In genomic region chr5:108935602-108936001, GRCh38 we compare ENCODE assay signal across 24 cellular contexts.
DNase-seq lines count a peak whose midpoint lies in the region; ATAC-seq, FAIRE-seq and TF ChIP-seq lines count a peak whose summit lies in the region.
"Had no signal": no experiment of that assay in that cellular context is flagged by ENCODE, and none has a peak within 500 bp of the region (broad histone marks: within the 10 kb centered on the region; RNA-seq: fewer than 3 reads in every experiment).

No MANE protein-coding gene starts in this region.

- H2BK15ac ChIP-seq in IMR-90 (ENCODE audit: low read depth, low read length) = no peak overlapping the region

- H3K27me3 ChIP-seq in AG04450 (ENCODE audit: control insufficient read depth, insufficient read depth, low read length) = no peaks in the 10 kb centered on the region
- H3K27me3 ChIP-seq in IMR-90 (ENCODE audit: control insufficient read depth, insufficient read depth, low read length) = no peaks in the 10 kb centered on the region
- H3K27me3 ChIP-seq in thyroid gland = no peaks in the 10 kb centered on the region
- H3K27me3 ChIP-seq: BE2C, BLaER1 had no signal

- no TSS peak for BruUV-seq in IMR-90 (replicated peaks; lab: Mats Ljungman, UMichigan)

- no peak overlapping the region for H4K5ac ChIP-seq in IMR-90 (ENCODE audit: low read depth, low read length)

- no peak overlapping the region for H4K8ac ChIP-seq in IMR-90 (ENCODE audit: low read depth in 2 of 2, low read length in 2 of 2)

- no peak for TF ChIP-seq RAD21 in IMR-90 (IDR thresholded peaks at IDR 0.05; ENCODE audit: low read length)

- no peaks in the 10 kb centered on the region for H3K9me3 ChIP-seq in AG04450 (ENCODE audit: control insufficient read depth, insufficient read depth, low read length)
- no peaks in the 10 kb centered on the region for H3K9me3 ChIP-seq in IMR-90 (ENCODE audit: control insufficient read depth, insufficient read depth, low read length)
- H3K9me3 ChIP-seq in thyroid gland = no peaks in the 10 kb centered on the region
- H3K9me3 ChIP-seq: A549, BE2C, Caco-2 had no signal

- H3K79me1 ChIP-seq in IMR-90 (ENCODE audit: low read depth in 1 of 2, low read length in 2 of 2) = peaks cover 0 to 4% of the 10 kb centered on the region in 2 experiments; a peak in 2 of 4 replicates

- dilution Hi-C loops in IMR-90 (cut with HindIII; ENCODE audit: low sequenced_read_pairs, unreplicated experiment) = no loop called here

- H2BK120ac ChIP-seq in IMR-90 (ENCODE audit: low read depth, low read length) = no peak overlapping the region

- H2AFZ ChIP-seq in IMR-90 (replicated peaks; ENCODE audit: low read length, poor library complexity) = no peak overlapping the region

- no peak overlapping the region for H3K18ac ChIP-seq in IMR-90 (ENCODE audit: low read depth, low read length)

- peak; percentile 53 for FAIRE-seq in islet of Langerhans (lab: Jason Lieb, UNC)
- FAIRE-seq: A549, D721Med, GM12878, GM12892, GM18507 had no signal

- H4K20me1 ChIP-seq in IMR-90 (ENCODE audit: insufficient read depth, low read length) = no peaks in the 10 kb centered on the region
- H4K20me1 ChIP-seq: BLaER1 had no signal

- H3K4me3 ChIP-seq in AG04450 (ENCODE audit: low read depth, low read length) (no peak overlapping the region), IMR-90 (ENCODE audit: insufficient read depth, low read depth, low read length) (no peak overlapping the region), fibroblast of the aortic adventitia (ENCODE audit: low read depth, low read length) (no peak overlapping the region), thyroid gland (replicated peaks in 1 of 3) (no peak overlapping the region)
- H3K4me3 ChIP-seq: A549, BLaER1, GM12878 had no signal

- ATAC-seq in IMR-90 (ENCODE audit: low read depth) (peak; percentile 76), GM21515 (IDR thresholded peaks at IDR 0.05; ENCODE audit: unreplicated experiment) (no peak)
- ATAC-seq: A549; CD8-positive, alpha-beta T cell; GM12878 had no signal

- H2AK9ac ChIP-seq in IMR-90 (replicated peaks; ENCODE audit: low read depth, low read length, poor library complexity) = no peak overlapping the region

- no peak overlapping the region for H2AK5ac ChIP-seq in IMR-90 (ENCODE audit: low read depth, low read length)

- TF ChIP-seq CTCF in AG04450 (IDR thresholded peaks at IDR 0.05; ENCODE audit: low read depth, low read length) (no peak), IMR-90 (conservative IDR thresholded peaks at IDR 0.05; ENCODE audit: low read depth, low read length) (no peak), fibroblast of the aortic adventitia (IDR thresholded peaks at IDR 0.05; ENCODE audit: insufficient read depth, low read length) (no peak), thyroid gland (IDR thresholded peaks at IDR 0.05) (no peak)

- intact Hi-C loops in IMR-90 (cut with micrococcal nuclease) (no loop called here), thyroid gland (cut with DNase I) (no loop called here)

- WGBS in IMR-90 (ENCODE audit: extremely low coverage in 2 of 2, insufficient read length in 1 of 2), 2 experiments = no CpG with 5 or more reads among the region's 2 CpGs
- WGBS in thyroid gland, 2 donors = 79 to 90% methylated on average over 2 of the region's 2 CpGs

- in situ Hi-C loops in IMR-90 (cut with MboI; ENCODE audit: low sequenced_read_pairs) = no loop called here

- H3K56ac ChIP-seq in IMR-90 (ENCODE audit: extremely low read depth, insufficient read depth, low read length) = no peak overlapping the region

- no peak overlapping the region for H2BK20ac ChIP-seq in IMR-90 (ENCODE audit: low read depth, low read length)

- no peak overlapping the region for H4K91ac ChIP-seq in IMR-90 (ENCODE audit: insufficient read depth, low read depth, low read length)

- H3K4ac ChIP-seq in IMR-90 (ENCODE audit: low read depth, low read length) = no peak overlapping the region

- H3K4me2 ChIP-seq in IMR-90 (ENCODE audit: low read depth, low read length) = no peak overlapping the region
- H3K4me2 ChIP-seq: A549, BLaER1 had no signal

- H3K23ac ChIP-seq in IMR-90 (ENCODE audit: low read depth, low read length) = 0 out of 2 replicates have a peak overlapping the region, but pooled peaks have one; percentile 14

- H3K36me3 ChIP-seq in IMR-90 (ENCODE audit: control insufficient read depth, insufficient read depth, low read length) = no peaks in the 10 kb centered on the region; the same call in 1 of the 2 replicates
- H3K36me3 ChIP-seq in thyroid gland = no peaks in the 10 kb centered on the region
- H3K36me3 ChIP-seq: BE2C, BLaER1 had no signal

- TF ChIP-seq POLR2A in IMR-90 (IDR thresholded peaks at IDR 0.05; ENCODE audit: low read depth, low read length) (no peak), thyroid gland (IDR thresholded peaks at IDR 0.05) (no peak)

- H3K9ac ChIP-seq in IMR-90 (ENCODE audit: low read depth, low read length) = no peak overlapping the region
- H3K9ac ChIP-seq: BLaER1 had no signal

- H3K9me1 ChIP-seq in IMR-90 (ENCODE audit: insufficient read depth, low read length) = no peaks in the 10 kb centered on the region

- no peak overlapping the region for H3K27ac ChIP-seq in AG04450 (ENCODE audit: low read depth, low read length)
- H3K27ac ChIP-seq in IMR-90 (ENCODE audit: insufficient read depth, low read length) = no peak overlapping the region
- no peak overlapping the region for H3K27ac ChIP-seq in thyroid gland
- H3K27ac ChIP-seq: 22Rv1, A549, BLaER1 had no signal

- H3K4me1 ChIP-seq in IMR-90 (ENCODE audit: control insufficient read depth, insufficient read depth, low read length) (no peaks in the 10 kb centered on the region), thyroid gland (no peaks in the 10 kb centered on the region)
- H3K4me1 ChIP-seq: A549, BE2C, BLaER1, Caco-2 had no signal

- CTCF ChIA-PET in AG04450 (lab: Charles Lee) = no interaction called here
- CTCF ChIA-PET in IMR-90 (lab: Yijun Ruan, JAX) = no interaction called here

- DNase-seq in AG04450 (ENCODE audit: low read depth, low spot score) = peak; percentile 6
- DNase-seq in IMR-90 = peak; percentile 56
- peak; percentile 25 for DNase-seq in fibroblast of the aortic adventitia (ENCODE audit: low read depth)
- DNase-seq in cerebellum (ENCODE audit: low spot score) = no peak
- DNase-seq in thyroid gland = no peak
- no peak for DNase-seq in putamen (ENCODE audit: low spot score)
- DNase-seq: BE2C; C1 segment of cervical spinal cord; Caco-2; Calu3; CD4-positive, CD25-positive, alpha-beta regulatory T cell; CD8-positive, alpha-beta T cell; DMS79 treated with DMSO at 0.1 percent for 48 hours; EL; GDM1 had no signal

- POLR2A ChIA-PET in AG04450 (lab: Yijun Ruan, JAX) (no interaction called here), IMR-90 (lab: Charles Lee; ENCODE audit: unreplicated experiment) (no interaction called here)

- no peak overlapping the region for H3K14ac ChIP-seq in IMR-90 (replicated peaks; ENCODE audit: low read depth, low read length)

- H2BK5ac ChIP-seq in IMR-90 (ENCODE audit: low read depth, low read length, poor library complexity, severe bottlenecking) = no peak overlapping the region

TF ChIP-seq in IMR-90, 13 proteins besides CTCF, POLR2A, EP300 and RAD21:
- no peak for TF ChIP-seq MAZ (IDR thresholded peaks at IDR 0.05; ENCODE audit: borderline replicate concordance, low read depth, low read length)
TF ChIP-seq in IMR-90: peak in this region for 0.

Comparison
In these comparisons a context has a peak if more than half of its experiments do, and no peak if none do; other contexts are left out.
1. DNase-seq: peak in AG04450 (single experiment), IMR-90 (single experiment) and fibroblast of the aortic adventitia (single experiment); none in cerebellum (single experiment), thyroid gland (0 of 2) and putamen (single experiment).